In genomic region chr21:39346671-39347327, GRCh38 we compare ENCODE assay signal across 8 cellular contexts. TPM values are rescaled to one million over a fixed set of nuclear protein-coding genes. Genes with fewer than 3 reads are reported as not detected.
DNase-seq lines count a peak whose midpoint lies in the region; ATAC-seq and TF ChIP-seq lines count a peak whose summit lies in the region.

No MANE protein-coding gene starts in this region.

- H3K4me3 ChIP-seq in ACC112 (ENCODE audit: low read depth, low read length): peak overlapping the region; percentile 98
- peak overlapping the region; percentile 77 for H3K4me3 ChIP-seq in HAP-1
- peak overlapping the region; percentile 88 for H3K4me3 ChIP-seq in lower lobe of right lung

- no peaks in the 10 kb centered on the region for H3K9me3 Mint-ChIP-seq in activated naive CD4-positive, alpha-beta T cell treated with anti-CD3 and anti-CD28 coated beads, Interleukin-2, amount 50 U/mL, for 72 hours

- intact Hi-C loops in lower lobe of right lung (cut with DNase I): no loop called here

- peaks cover 38 to 52% of the 10 kb centered on the region in 2 donors for H3K36me3 Mint-ChIP-seq in activated naive CD4-positive, alpha-beta T cell treated with anti-CD3 and anti-CD28 coated beads, Interleukin-2, amount 50 U/mL, for 72 hours

- H3K27ac Mint-ChIP-seq in activated naive CD4-positive, alpha-beta T cell treated with anti-CD3 and anti-CD28 coated beads, Interleukin-2, amount 50 U/mL, for 72 hours: peak overlapping the region; percentile 61 to 76

- no peak overlapping the region for H3K27ac ChIP-seq in ACC112 (ENCODE audit: low read depth, low read length)
- no peak overlapping the region for H3K27ac ChIP-seq in lower lobe of right lung

- H3K36me3 ChIP-seq in ACC112 (ENCODE audit: insufficient read depth, low read length): peaks cover 43% of the 10 kb centered on the region
- H3K36me3 ChIP-seq in HAP-1 (replicated peaks): peaks cover 52% of the 10 kb centered on the region
- peaks cover 22% of the 10 kb centered on the region for H3K36me3 ChIP-seq in lower lobe of right lung

- ATAC-seq in activated naive CD4-positive, alpha-beta T cell treated with anti-CD3 and anti-CD28 coated beads, Interleukin-2, amount 50 U/mL, for 72 hours: no peak
- no peak for ATAC-seq in lower lobe of right lung
- ATAC-seq in GM18520 (IDR thresholded peaks at IDR 0.05; ENCODE audit: unreplicated experiment): no peak
- no peak for ATAC-seq in HG03520 (IDR thresholded peaks at IDR 0.05; ENCODE audit: unreplicated experiment)
- ATAC-seq in GM21360 (IDR thresholded peaks at IDR 0.05; ENCODE audit: unreplicated experiment): no peak

- H3K9me3 ChIP-seq in HAP-1 (no peaks in the 10 kb centered on the region), lower lobe of right lung (no peaks in the 10 kb centered on the region)

- TF ChIP-seq CTCF in lower lobe of right lung (IDR thresholded peaks at IDR 0.05): no peak

- H3K27me3 ChIP-seq in ACC112 (ENCODE audit: insufficient read depth, low read length) (no peaks in the 10 kb centered on the region), HAP-1 (ENCODE audit: low read depth) (no peaks in the 10 kb centered on the region), lower lobe of right lung (ENCODE audit: low read depth) (no peaks in the 10 kb centered on the region)

- H3K79me2 ChIP-seq in ACC112 (ENCODE audit: control insufficient read depth, insufficient read depth, low read length, unreplicated experiment): peaks cover 33% of the 10 kb centered on the region

- H3K4me1 ChIP-seq in ACC112 (ENCODE audit: control insufficient read depth, insufficient read depth, low read length, unreplicated experiment): peaks cover 31% of the 10 kb centered on the region
- peaks cover 29% of the 10 kb centered on the region for H3K4me1 ChIP-seq in HAP-1
- H3K4me1 ChIP-seq in lower lobe of right lung: peaks cover 22% of the 10 kb centered on the region

- no peak for DNase-seq in HAP-1 (ENCODE audit: low spot score in 2 of 2)
- no peak for DNase-seq in activated naive CD4-positive, alpha-beta T cell treated with anti-CD3 and anti-CD28 coated beads, Interleukin-2, amount 50 U/mL, for 72 hours (ENCODE audit: low spot score in 2 of 2)
- DNase-seq in lower lobe of right lung: no peak
- DNase-seq in stimulated activated CD4-positive, alpha-beta T cell treated with anti-CD3 and anti-CD28 coated beads, Interleukin-2, amount 100 ng/mL, for 24 hours: no peak

- in situ Hi-C loops in HAP-1 (cut with MboI; ENCODE audit: low sequenced_read_pairs): no loop called here

- no peak overlapping the region for H2AFZ ChIP-seq in ACC112 (ENCODE audit: low read length, unreplicated experiment)

RNA-seq across cellular contexts. Expression of gene HMGN1, which starts 2.1 kb away (rescaled TPM):
- total RNA-seq in activated naive CD4-positive, alpha-beta T cell treated with anti-CD3 and anti-CD28 coated beads, Interleukin-2, amount 50 U/mL, for 72 hours: 100 to 1,000 TPM; 402 to 437 TPM
- 139 TPM for total RNA-seq in lower lobe of right lung

RNA-seq across cellular contexts. Expression of gene BRWD1, which starts 33.4 kb away (rescaled TPM):
- total RNA-seq in activated naive CD4-positive, alpha-beta T cell treated with anti-CD3 and anti-CD28 coated beads, Interleukin-2, amount 50 U/mL, for 72 hours: 10 to 100 TPM; 29.3 to 46.7 TPM
- 39.0 TPM for total RNA-seq in lower lobe of right lung
